ENCODE assay signal across 1 cellular context in genomic region chr14:102579696-102580551, GRCh38.
TF ChIP-seq lines count a peak whose summit lies in the region.

No MANE protein-coding gene starts in this region.

TF ChIP-seq in A549, 52 proteins besides CTCF, POLR2A, EP300 and RAD21 (continued from another document):
- no peak for TF ChIP-seq REST (IDR thresholded peaks at IDR 0.05)
- peak in 1 of 2 experiments; percentile 17; a peak in 1 of 4 replicates for TF ChIP-seq CEBPB (IDR thresholded peaks at IDR 0.05)
- no peak for TF ChIP-seq E2F6 (IDR thresholded peaks at IDR 0.05; ENCODE audit: borderline replicate concordance, low read depth)
- no peak for TF ChIP-seq JUNB (IDR thresholded peaks at IDR 0.05)
- no peak for TF ChIP-seq NFE2L2 (conservative IDR thresholded peaks at IDR 0.05; ENCODE audit: low read length)
- peak; percentile 43 for TF ChIP-seq MAFK (IDR thresholded peaks at IDR 0.05; ENCODE audit: partially characterized antibody)
